ENCODE assay signal across 21 cellular contexts in genomic region chr18:76115580-76115979, GRCh38.
DNase-seq lines count a peak whose midpoint lies in the region; ATAC-seq, FAIRE-seq and TF ChIP-seq lines count a peak whose summit lies in the region.
"Had no signal": no experiment of that assay in that cellular context is flagged by ENCODE, and none has a peak within 500 bp of the region (broad histone marks: within the 10 kb centered on the region; RNA-seq: fewer than 3 reads in every experiment).

No MANE protein-coding gene starts in this region.

- no peak overlapping the region for H3K4me3 Mint-ChIP-seq in activated CD4-positive, alpha-beta T cell treated with anti-CD3 and anti-CD28 coated beads, Interleukin-2, amount 10 ng/mL, durations not matched to agents 24 days and 14 days
- H3K4me3 Mint-ChIP-seq: B cell; CD4-positive, CD25-positive, alpha-beta regulatory T cell; CD8-positive, alpha-beta T cell had no signal

- no peak overlapping the region for H2BK12ac ChIP-seq in H1 (ENCODE audit: low read depth, low read length)

- TF ChIP-seq POLR2A in HepG2 (IDR thresholded peaks at IDR 0.05; ENCODE audit: insufficient read depth in 1 of 2, low read depth in 2 of 2, low read length in 2 of 2) = no peak
- TF ChIP-seq POLR2A in right lobe of liver (IDR thresholded peaks at IDR 0.05) = no peak
- no peak for TF ChIP-seq POLR2A in H1 (IDR thresholded peaks at IDR 0.05; ENCODE audit: control extremely low read depth in 1 of 2, low read depth in 2 of 2, low read length in 2 of 2)

- no peaks in the 10 kb centered on the region for H3K27me3 Mint-ChIP-seq in activated CD4-positive, alpha-beta T cell treated with anti-CD3 and anti-CD28 coated beads, Interleukin-2, amount 10 ng/mL, durations not matched to agents 24 days and 14 days
- H3K27me3 Mint-ChIP-seq: B cell; CD4-positive, CD25-positive, alpha-beta regulatory T cell had no signal

- no peak overlapping the region for H2AFZ ChIP-seq in HepG2 (ENCODE audit: low read length)
- no peak overlapping the region for H2AFZ ChIP-seq in H1 (ENCODE audit: low read length)

- H3K9me3 Mint-ChIP-seq in activated CD4-positive, alpha-beta T cell treated with anti-CD3 and anti-CD28 coated beads, Interleukin-2, amount 10 ng/mL, durations not matched to agents 24 days and 14 days = no peaks in the 10 kb centered on the region
- H3K9me3 Mint-ChIP-seq: CD8-positive, alpha-beta T cell had no signal

- H2BK15ac ChIP-seq in H1 (ENCODE audit: low read length) = 0 out of 2 replicates have a peak overlapping the region, but pooled peaks have one; percentile 19

- H3K36me3 ChIP-seq in HepG2 (replicated peaks in 1 of 2; ENCODE audit: control insufficient read depth in 1 of 2, insufficient read depth in 2 of 2, low read length in 2 of 2) (no peaks in the 10 kb centered on the region; a peak in 1 of 5 replicates), right lobe of liver (no peaks in the 10 kb centered on the region), H1 (ENCODE audit: control insufficient read depth in 2 of 4, insufficient read depth in 4 of 4, low read length in 3 of 4) (no peaks in the 10 kb centered on the region)
- H3K36me3 ChIP-seq: BLaER1 had no signal

- ATAC-seq in HepG2 (no peak), right lobe of liver (no peak)
- ATAC-seq: CD8-positive, alpha-beta T cell had no signal

- no peak overlapping the region for H3K18ac ChIP-seq in H1 (ENCODE audit: extremely low read depth, low read length)

- H4K5ac ChIP-seq in H1 (ENCODE audit: insufficient read length, low read depth, low read length) = no peak overlapping the region

- no peak for FAIRE-seq in HepG2 (lab: Jason Lieb, UNC)
- no peak for FAIRE-seq in H1 (lab: Jason Lieb, UNC)
- FAIRE-seq in urothelium cell line (lab: Jason Lieb, UNC) = peak; percentile 87
- FAIRE-seq: A204.1, G401.6, GM18507 had no signal

- H3K4ac ChIP-seq in H1 (replicated peaks; ENCODE audit: insufficient read length, low read depth, low read length) = no peak overlapping the region

- CTCF ChIA-PET in HepG2 (lab: Yijun Ruan, JAX; ENCODE audit: low intra/inter-chr PET ratio, low total read pairs) (no interaction called here), H1 (lab: Charles Lee; ENCODE audit: partially characterized antibody) (no interaction called here)

- no peak overlapping the region for H3K56ac ChIP-seq in H1 (replicated peaks; ENCODE audit: insufficient read length, low read depth, low read length)

- no peaks in the 10 kb centered on the region; the same call in 1 of the 2 replicates for H4K20me1 ChIP-seq in HepG2 (ENCODE audit: insufficient read depth, low read length)
- peaks cover 0 to 2% of the 10 kb centered on the region in 2 experiments for H4K20me1 ChIP-seq in H1 (replicated peaks in 1 of 2; ENCODE audit: control insufficient read depth in 1 of 2, insufficient read depth in 2 of 2, low read length in 2 of 2)
- H4K20me1 ChIP-seq: BLaER1 had no signal

- no peaks in the 10 kb centered on the region for H3K4me1 Mint-ChIP-seq in activated CD4-positive, alpha-beta T cell treated with anti-CD3 and anti-CD28 coated beads, Interleukin-2, amount 10 ng/mL, durations not matched to agents 24 days and 14 days
- H3K4me1 Mint-ChIP-seq: B cell; CD4-positive, CD25-positive, alpha-beta regulatory T cell had no signal

- H3K4me1 ChIP-seq in HepG2 (ENCODE audit: insufficient read depth, low read length) = no peaks in the 10 kb centered on the region
- H3K4me1 ChIP-seq in right lobe of liver = no peaks in the 10 kb centered on the region
- H3K4me1 ChIP-seq in H1 (replicated peaks in 1 of 4; ENCODE audit: control insufficient read depth in 3 of 4, insufficient read depth in 4 of 4, low read length in 3 of 4) = no peaks in the 10 kb centered on the region
- H3K4me1 ChIP-seq: BLaER1, Caco-2 had no signal

- H2BK20ac ChIP-seq in H1 (ENCODE audit: low read length) = no peak overlapping the region

- no peak overlapping the region for H4K8ac ChIP-seq in H1 (ENCODE audit: extremely low read depth, insufficient read depth, low read length)

- POLR2A ChIA-PET in HepG2 (lab: Yijun Ruan, JAX) (no interaction called here), H1 (lab: Charles Lee; ENCODE audit: partially characterized antibody) (no interaction called here)

- H3K27ac ChIP-seq in HepG2 (ENCODE audit: extremely low read length, insufficient read depth, low read length) (no peak overlapping the region), right lobe of liver (no peak overlapping the region), H1 (ENCODE audit: low read depth, low read length) (no peak overlapping the region)
- H3K27ac ChIP-seq: 22Rv1, BLaER1, C4-2B had no signal

- no peak overlapping the region for H2BK120ac ChIP-seq in H1 (replicated peaks; ENCODE audit: low read depth, low read length)

- no peak overlapping the region for H3K9ac ChIP-seq in HepG2 (ENCODE audit: insufficient read depth, low read depth, low read length)
- no peak overlapping the region; a peak in 1 of 7 replicates for H3K9ac ChIP-seq in H1 (replicated peaks in 1 of 4; ENCODE audit: extremely low read depth in 1 of 4, low read depth in 3 of 4, low read length in 3 of 4)
- H3K9ac ChIP-seq: BLaER1 had no signal

- H2AK5ac ChIP-seq in H1 (ENCODE audit: low read depth, low read length) = no peak overlapping the region

- TF ChIP-seq EP300 in HepG2 (IDR thresholded peaks at IDR 0.05; ENCODE audit: low read depth in 2 of 2, low read length in 2 of 2) = no peak
- TF ChIP-seq EP300 in HepG2 (CRISPR knock-in tag; IDR thresholded peaks at IDR 0.05; ENCODE audit: borderline replicate concordance) = no peak
- no peak for TF ChIP-seq EP300 in H1 (IDR thresholded peaks at IDR 0.05; ENCODE audit: borderline replicate concordance in 1 of 2, low read depth in 2 of 2, low read length in 2 of 2)

- DNase-seq in HepG2 (ENCODE audit: low spot score) (no peak), right lobe of liver (no peak), H1 (ENCODE audit: low read depth in 1 of 2, low spot score in 2 of 2) (no peak), urothelium cell line (ENCODE audit: low spot score) (no peak), SIG-M5 (lab: John Stamatoyannopoulos, UW) (no peak)
- no peak for DNase-seq in activated CD4-positive, alpha-beta T cell treated with anti-CD3 and anti-CD28 coated beads, Interleukin-2, amount 10 ng/mL, durations not matched to agents 24 days and 14 days
- DNase-seq: Caco-2; CD4-positive, CD25-positive, alpha-beta regulatory T cell; CD8-positive, alpha-beta T cell; DMS153; DND-41; GOT3; H7; HCEC 1CT had no signal

- H3K4me3 ChIP-seq in HepG2 (replicated peaks in 1 of 3; ENCODE audit: insufficient read depth in 1 of 3, low read depth in 2 of 3, low read length in 3 of 3) = no peak overlapping the region
- no peak overlapping the region for H3K4me3 ChIP-seq in right lobe of liver
- H3K4me3 ChIP-seq in H1 (ENCODE audit: extremely low read depth in 1 of 4, insufficient read depth in 2 of 4, low read depth in 3 of 4, low read length in 4 of 4) = no peak overlapping the region
- H3K4me3 ChIP-seq: BLaER1 had no signal

- no peaks in the 10 kb centered on the region for H3K79me1 ChIP-seq in H1 (ENCODE audit: low read depth, low read length)

- intact Hi-C loops in HepG2 (cut with micrococcal nuclease; ENCODE audit: unreplicated experiment) = no loop called here
- intact Hi-C loops in right lobe of liver (cut with DNase I) = no loop called here
- intact Hi-C loops in activated CD4-positive, alpha-beta T cell treated with anti-CD3 and anti-CD28 coated beads, Interleukin-2, amount 10 ng/mL, durations not matched to agents 24 days and 14 days (cut with micrococcal nuclease) = no loop called here

- WGBS in HepG2 (ENCODE audit: low lambda C conversion rate) = 41% methylated on average over 14 of the region's 14 CpGs
- 72% methylated on average over 9 of the region's 14 CpGs for WGBS in right lobe of liver (ENCODE audit: insufficient coverage, low coverage, low lambda C conversion rate, missing lambda C conversion rate)
- WGBS in H1 (ENCODE audit: extremely low coverage in 1 of 2, insufficient coverage in 1 of 2, insufficient read length in 1 of 2, insufficient replicate concordance in 2 of 2, low coverage in 1 of 2, low lambda C conversion rate in 2 of 2, missing lambda C conversion rate in 1 of 2), 2 experiments = 83% methylated on average over 14 of the region's 14 CpGs; no CpG with 5 or more reads in 1 of the 2 experiments

- no peaks in the 10 kb centered on the region for H3K36me3 Mint-ChIP-seq in activated CD4-positive, alpha-beta T cell treated with anti-CD3 and anti-CD28 coated beads, Interleukin-2, amount 10 ng/mL, durations not matched to agents 24 days and 14 days (ENCODE audit: low read depth)
- H3K36me3 Mint-ChIP-seq: CD4-positive, CD25-positive, alpha-beta regulatory T cell; CD8-positive, alpha-beta T cell had no signal

- no peak overlapping the region for H3K23ac ChIP-seq in H1 (ENCODE audit: insufficient read length)

- H2BK5ac ChIP-seq in H1 (ENCODE audit: low read depth, low read length) = peak overlapping the region; percentile 69; the same call in 1 of the 2 replicates

- peaks cover 0 to 3% of the 10 kb centered on the region in 2 experiments; a peak in 2 of 5 replicates for H3K27me3 ChIP-seq in HepG2 (ENCODE audit: control insufficient read depth in 1 of 2, insufficient read depth in 2 of 2, low read length in 2 of 2)
- no peaks in the 10 kb centered on the region for H3K27me3 ChIP-seq in right lobe of liver
- H3K27me3 ChIP-seq in H1 (replicated peaks in 1 of 4; ENCODE audit: control insufficient read depth in 3 of 4, extremely low read depth in 1 of 4, insufficient read depth in 3 of 4, low read length in 3 of 4) = no peaks in the 10 kb centered on the region
- H3K27me3 ChIP-seq: BLaER1 had no signal

- H3K9me3 ChIP-seq in HepG2 (ENCODE audit: low read length) (no peaks in the 10 kb centered on the region), right lobe of liver (no peaks in the 10 kb centered on the region), H1 (ENCODE audit: insufficient read depth in 2 of 2, low read depth in 1 of 2, low read length in 1 of 2) (no peaks in the 10 kb centered on the region)
- H3K9me3 ChIP-seq: BLaER1, Caco-2 had no signal

- H3K79me2 ChIP-seq in HepG2 (ENCODE audit: insufficient read depth, low read length) = no peaks in the 10 kb centered on the region
- H3K79me2 ChIP-seq in H1 (ENCODE audit: control insufficient read depth in 1 of 2, insufficient read depth in 2 of 2, low read length in 2 of 2) = no peaks in the 10 kb centered on the region

- no peak overlapping the region for H3K14ac ChIP-seq in H1 (ENCODE audit: insufficient read length)

- no TSS peak for BruUV-seq in HepG2 (replicated peaks; lab: Mats Ljungman, UMichigan)

- no peaks in the 10 kb centered on the region for H3K23me2 ChIP-seq in H1 (ENCODE audit: low read depth, low read length)

- no peak for TF ChIP-seq RAD21 in HepG2 (CRISPR knock-in tag; IDR thresholded peaks at IDR 0.05)
- TF ChIP-seq RAD21 in H1 (IDR thresholded peaks at IDR 0.05 in 1 of 2, conservative IDR thresholded peaks at IDR 0.05 in 1 of 2; ENCODE audit: low read depth in 2 of 2, low read length in 2 of 2) = no peak

- in situ Hi-C loops in HepG2 (cut with HindIII; ENCODE audit: extremely low pct_ligation_motif_present, low pct_unique_long_range_greater_than_20kb) = no loop called here

- no peak for TF ChIP-seq CTCF in HepG2 (CRISPR knock-in tag; IDR thresholded peaks at IDR 0.05)
- no peak for TF ChIP-seq CTCF in right lobe of liver (IDR thresholded peaks at IDR 0.05)
- no peak for TF ChIP-seq CTCF in H1 (IDR thresholded peaks at IDR 0.05; ENCODE audit: control extremely low read depth in 1 of 3, insufficient read depth in 1 of 3, low read depth in 1 of 3, low read length in 3 of 3)

- no peak overlapping the region for H3K4me2 ChIP-seq in HepG2 (ENCODE audit: low read depth, low read length)
- no peak overlapping the region for H3K4me2 ChIP-seq in H1 (ENCODE audit: insufficient read depth in 1 of 2, low read depth in 2 of 2, low read length in 2 of 2)
- H3K4me2 ChIP-seq: BLaER1 had no signal

- no peak overlapping the region for H4K91ac ChIP-seq in H1 (replicated peaks; ENCODE audit: insufficient read length, low read length)

- H3K27ac Mint-ChIP-seq in activated CD4-positive, alpha-beta T cell treated with anti-CD3 and anti-CD28 coated beads, Interleukin-2, amount 10 ng/mL, durations not matched to agents 24 days and 14 days = no peak overlapping the region
- H3K27ac Mint-ChIP-seq: B cell; CD4-positive, CD25-positive, alpha-beta regulatory T cell; CD8-positive, alpha-beta T cell had no signal
